In genomic region chr19:15136234-15136954, GRCh38 we compare ENCODE assay signal across 25 cellular contexts. TPM values are rescaled to one million over a fixed set of nuclear protein-coding genes. Genes with fewer than 3 reads are reported as not detected.
DNase-seq lines count a peak whose midpoint lies in the region; TF ChIP-seq lines count a peak whose summit lies in the region.
"Had no signal": no experiment of that assay in that cellular context is flagged by ENCODE, and none has a peak within 500 bp of the region (broad histone marks: within the 10 kb centered on the region; RNA-seq: fewer than 3 reads in every experiment).

No MANE protein-coding gene starts in this region.

- H3K4me3 ChIP-seq in Karpas-422 (ENCODE audit: low read length) (no peak overlapping the region), choroid plexus epithelial cell (ENCODE audit: low read depth, low read length) (no peak overlapping the region), parathyroid adenoma (ENCODE audit: low read depth, low read length) (no peak overlapping the region)
- H3K4me3 ChIP-seq: cardiac muscle cell, pancreas, sigmoid colon, tibial nerve had no signal

- H3K9ac ChIP-seq in Karpas-422 (ENCODE audit: low read length): no peak overlapping the region
- no peak overlapping the region for H3K9ac ChIP-seq in parathyroid adenoma

- POLR2A ChIA-PET in HEK293T (lab: Yijun Ruan, JAX): interaction anchor here (1.5 kb wide), 1 partner anchor 11 kb away, joined by 4 read pairs; a partner anchor contains a TSS

- H3K79me2 ChIP-seq in Karpas-422 (ENCODE audit: low read length) (no peaks in the 10 kb centered on the region), parathyroid adenoma (no peaks in the 10 kb centered on the region)

- H3K4me2 ChIP-seq in Karpas-422 (ENCODE audit: low read depth, low read length, poor library complexity, severe bottlenecking): no peak overlapping the region
- no peak overlapping the region for H3K4me2 ChIP-seq in parathyroid adenoma (ENCODE audit: low read length)

- TF ChIP-seq CTCF in choroid plexus epithelial cell (conservative IDR thresholded peaks at IDR 0.05; ENCODE audit: low read depth, low read length): no peak
- no peak for TF ChIP-seq CTCF in parathyroid adenoma (IDR thresholded peaks at IDR 0.05)

- H3K27ac ChIP-seq in Karpas-422 (ENCODE audit: low read length) (no peak overlapping the region), parathyroid adenoma (no peak overlapping the region)
- H3K27ac ChIP-seq: cardiac muscle cell, pancreas, sigmoid colon, tibial nerve had no signal

- H3K9me2 ChIP-seq in Karpas-422 (replicated peaks; ENCODE audit: insufficient read depth, low read length): no peaks in the 10 kb centered on the region

- H3K27me3 ChIP-seq in Karpas-422 (ENCODE audit: low read length) (no peaks in the 10 kb centered on the region), parathyroid adenoma (ENCODE audit: control insufficient read depth, insufficient read depth, low read length) (no peaks in the 10 kb centered on the region)
- H3K27me3 ChIP-seq: cardiac muscle cell, pancreas, sigmoid colon, tibial nerve had no signal

- H3K4me1 ChIP-seq in Karpas-422 (ENCODE audit: low read length) (no peaks in the 10 kb centered on the region), parathyroid adenoma (peaks cover 5% of the 10 kb centered on the region)
- H3K4me1 ChIP-seq: pancreas, sigmoid colon, tibial nerve had no signal

- H3K9me3 ChIP-seq in Karpas-422 (ENCODE audit: low read length): no peaks in the 10 kb centered on the region
- no peaks in the 10 kb centered on the region for H3K9me3 ChIP-seq in parathyroid adenoma (ENCODE audit: control insufficient read depth, low read length)
- H3K9me3 ChIP-seq: pancreas had no signal

- CTCF ChIA-PET in HEK293T (lab: Yijun Ruan, JAX): no interaction called here

- no peak overlapping the region for H2AFZ ChIP-seq in Karpas-422 (ENCODE audit: low read length)
- peak overlapping the region; percentile 16 for H2AFZ ChIP-seq in parathyroid adenoma

- H4K20me1 ChIP-seq in Karpas-422 (ENCODE audit: insufficient read depth, low read depth, low read length): no peaks in the 10 kb centered on the region

- H3K36me3 ChIP-seq in Karpas-422 (ENCODE audit: insufficient read depth, low read length) (no peaks in the 10 kb centered on the region), parathyroid adenoma (ENCODE audit: control insufficient read depth, insufficient read depth, low read length) (no peaks in the 10 kb centered on the region)
- H3K36me3 ChIP-seq: cardiac muscle cell, pancreas, sigmoid colon, tibial nerve had no signal

- DNase-seq in ELR (ENCODE audit: low read depth) (peak; percentile 43), Karpas-422 (peak; percentile 5), choroid plexus epithelial cell (ENCODE audit: low read depth) (peak; percentile 58), foreskin melanocyte (no peak), HEK293T (ENCODE audit: extremely low spot score) (no peak), T-helper 9 cell (no peak)
- DNase-seq: activated CD4-positive, alpha-beta T cell treated with anti-CD3 and anti-CD28 coated beads for 48 hours; amniotic stem cell; H9; NCI-H2107; NCI-H524 treated with DMSO at 0.1 percent for 48 hours; pancreas; sigmoid colon; stimulated activated CD4-positive, alpha-beta T cell treated with anti-CD3 and anti-CD28 coated beads, Interleukin-1b, Interleukin-23, amount 100 ng/mL, for 48 hours; stimulated activated naive CD4-positive, alpha-beta T cell had no signal

TF ChIP-seq in HEK293T, 16 proteins besides CTCF, POLR2A, EP300 and RAD21:
- TF ChIP-seq FOXA1 (IDR thresholded peaks at IDR 0.05): no peak
- no peak for TF ChIP-seq NFRKB (IDR thresholded peaks at IDR 0.05)
- no peak for TF ChIP-seq L3MBTL2 (conservative IDR thresholded peaks at IDR 0.05)

RNA-seq across cellular contexts. Expression of gene SYDE1, which starts 29.2 kb away (rescaled TPM):
- total RNA-seq in Karpas-422 (2014; rRNA removed; shearing (Covaris generic); ENCODE audit: low replicate concordance): not detected in 2 replicates
- total RNA-seq: HT-29; natural killer cell treated with Interleukin-12 subunit alpha and Interleukin-12 subunit beta and Interleukin-15 and Interleukin-18, amount 100 ng/mL, for 72 hours had no signal

RNA-seq across cellular contexts. Expression of gene OR1I1, which starts 54.4 kb away (rescaled TPM):
- total RNA-seq in Karpas-422 (2014; rRNA removed; shearing (Covaris generic); ENCODE audit: low replicate concordance): not detected in 2 replicates
- total RNA-seq: cardiac muscle cell; dermis microvascular lymphatic vessel endothelial cell; epithelial cell of proximal tubule; H9; HT-29; left lobe of liver; mesothelial cell of epicardium; natural killer cell treated with Interleukin-12 subunit alpha and Interleukin-12 subunit beta and Interleukin-15 and Interleukin-18, amount 100 ng/mL, for 72 hours; pancreas; Right ventricle myocardium inferior; sigmoid colon; tibial nerve had no signal

Comparison
In these comparisons a context has a peak if more than half of its experiments do, and no peak if none do; other contexts are left out.
1. DNase-seq: peak in ELR (single experiment), Karpas-422 (single experiment) and choroid plexus epithelial cell (single experiment); none in foreskin melanocyte (single experiment), HEK293T (single experiment) and T-helper 9 cell (single experiment).